ENCODE assay signal across 1 cellular context in the genomic region with DNA sequence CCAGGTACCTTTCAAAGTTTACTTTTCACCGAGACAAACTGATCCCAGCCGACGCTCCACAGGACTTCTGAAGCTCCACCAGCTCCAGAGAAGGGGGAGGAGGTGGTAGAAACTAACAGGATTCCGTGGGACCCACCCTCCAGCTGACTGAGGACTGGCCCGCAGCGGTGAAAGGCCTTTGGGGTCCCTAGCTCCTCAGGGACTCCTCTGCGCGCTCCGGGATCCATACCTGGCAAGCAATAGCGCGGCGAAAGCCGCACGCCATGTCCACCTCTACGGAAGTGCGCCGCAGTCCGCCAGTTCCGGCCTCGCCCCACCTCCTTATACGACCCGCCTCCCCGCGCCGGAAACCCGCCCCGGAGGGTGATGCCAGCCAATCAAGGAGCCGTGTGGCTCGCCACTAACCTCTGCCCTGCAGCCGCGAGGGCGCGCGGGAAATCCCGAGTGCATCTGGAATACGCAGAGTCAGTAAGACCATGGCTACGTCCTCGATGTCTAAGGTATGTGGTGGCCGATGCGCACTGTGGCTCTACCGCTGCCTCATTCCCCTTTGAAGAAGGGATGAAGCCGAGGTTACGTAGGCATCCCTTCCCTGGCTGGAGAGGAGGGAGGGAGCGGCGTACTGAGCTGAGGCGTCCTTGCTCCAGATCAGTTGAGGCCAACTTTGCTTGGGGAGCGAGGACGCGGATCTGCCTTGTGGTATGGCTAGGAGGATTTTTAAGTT.
TF ChIP-seq lines count a peak whose summit lies in the region.

A gene (plus strand): TSS at position 443 of the 724 bp plus-strand sequence. CDS start 34 bp downstream, at position 477.
A gene with protein sequence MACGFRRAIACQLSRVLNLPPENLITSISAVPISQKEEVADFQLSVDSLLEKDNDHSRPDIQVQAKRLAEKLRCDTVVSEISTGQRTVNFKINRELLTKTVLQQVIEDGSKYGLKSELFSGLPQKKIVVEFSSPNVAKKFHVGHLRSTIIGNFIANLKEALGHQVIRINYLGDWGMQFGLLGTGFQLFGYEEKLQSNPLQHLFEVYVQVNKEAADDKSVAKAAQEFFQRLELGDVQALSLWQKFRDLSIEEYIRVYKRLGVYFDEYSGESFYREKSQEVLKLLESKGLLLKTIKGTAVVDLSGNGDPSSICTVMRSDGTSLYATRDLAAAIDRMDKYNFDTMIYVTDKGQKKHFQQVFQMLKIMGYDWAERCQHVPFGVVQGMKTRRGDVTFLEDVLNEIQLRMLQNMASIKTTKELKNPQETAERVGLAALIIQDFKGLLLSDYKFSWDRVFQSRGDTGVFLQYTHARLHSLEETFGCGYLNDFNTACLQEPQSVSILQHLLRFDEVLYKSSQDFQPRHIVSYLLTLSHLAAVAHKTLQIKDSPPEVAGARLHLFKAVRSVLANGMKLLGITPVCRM (minus strand): TSS at position 295 of the 724 bp plus-strand sequence. CDS start 30 bp downstream, at position 265.

TF ChIP-seq in K562, 482 proteins besides CTCF, POLR2A, EP300 and RAD21 (continued from another document and continues in another):
- TF ChIP-seq, protein P1, sequence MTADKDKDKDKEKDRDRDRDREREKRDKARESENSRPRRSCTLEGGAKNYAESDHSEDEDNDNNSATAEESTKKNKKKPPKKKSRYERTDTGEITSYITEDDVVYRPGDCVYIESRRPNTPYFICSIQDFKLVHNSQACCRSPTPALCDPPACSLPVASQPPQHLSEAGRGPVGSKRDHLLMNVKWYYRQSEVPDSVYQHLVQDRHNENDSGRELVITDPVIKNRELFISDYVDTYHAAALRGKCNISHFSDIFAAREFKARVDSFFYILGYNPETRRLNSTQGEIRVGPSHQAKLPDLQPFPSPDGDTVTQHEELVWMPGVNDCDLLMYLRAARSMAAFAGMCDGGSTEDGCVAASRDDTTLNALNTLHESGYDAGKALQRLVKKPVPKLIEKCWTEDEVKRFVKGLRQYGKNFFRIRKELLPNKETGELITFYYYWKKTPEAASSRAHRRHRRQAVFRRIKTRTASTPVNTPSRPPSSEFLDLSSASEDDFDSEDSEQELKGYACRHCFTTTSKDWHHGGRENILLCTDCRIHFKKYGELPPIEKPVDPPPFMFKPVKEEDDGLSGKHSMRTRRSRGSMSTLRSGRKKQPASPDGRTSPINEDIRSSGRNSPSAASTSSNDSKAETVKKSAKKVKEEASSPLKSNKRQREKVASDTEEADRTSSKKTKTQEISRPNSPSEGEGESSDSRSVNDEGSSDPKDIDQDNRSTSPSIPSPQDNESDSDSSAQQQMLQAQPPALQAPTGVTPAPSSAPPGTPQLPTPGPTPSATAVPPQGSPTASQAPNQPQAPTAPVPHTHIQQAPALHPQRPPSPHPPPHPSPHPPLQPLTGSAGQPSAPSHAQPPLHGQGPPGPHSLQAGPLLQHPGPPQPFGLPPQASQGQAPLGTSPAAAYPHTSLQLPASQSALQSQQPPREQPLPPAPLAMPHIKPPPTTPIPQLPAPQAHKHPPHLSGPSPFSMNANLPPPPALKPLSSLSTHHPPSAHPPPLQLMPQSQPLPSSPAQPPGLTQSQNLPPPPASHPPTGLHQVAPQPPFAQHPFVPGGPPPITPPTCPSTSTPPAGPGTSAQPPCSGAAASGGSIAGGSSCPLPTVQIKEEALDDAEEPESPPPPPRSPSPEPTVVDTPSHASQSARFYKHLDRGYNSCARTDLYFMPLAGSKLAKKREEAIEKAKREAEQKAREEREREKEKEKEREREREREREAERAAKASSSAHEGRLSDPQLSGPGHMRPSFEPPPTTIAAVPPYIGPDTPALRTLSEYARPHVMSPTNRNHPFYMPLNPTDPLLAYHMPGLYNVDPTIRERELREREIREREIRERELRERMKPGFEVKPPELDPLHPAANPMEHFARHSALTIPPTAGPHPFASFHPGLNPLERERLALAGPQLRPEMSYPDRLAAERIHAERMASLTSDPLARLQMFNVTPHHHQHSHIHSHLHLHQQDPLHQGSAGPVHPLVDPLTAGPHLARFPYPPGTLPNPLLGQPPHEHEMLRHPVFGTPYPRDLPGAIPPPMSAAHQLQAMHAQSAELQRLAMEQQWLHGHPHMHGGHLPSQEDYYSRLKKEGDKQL (CRISPR knock-in tag; IDR thresholded peaks at IDR 0.05; ENCODE audit: borderline replicate concordance) = no peak
- TF ChIP-seq KLF1 (tag; IDR thresholded peaks at IDR 0.05) = peak; percentile 91
- TF ChIP-seq ATF1 (CRISPR knock-in tag; IDR thresholded peaks at IDR 0.05) = no peak
- peak; percentile 90 for TF ChIP-seq ATF1 (tag; IDR thresholded peaks at IDR 0.05)
- no peak for TF ChIP-seq FOXK1 (CRISPR knock-in tag; IDR thresholded peaks at IDR 0.05; ENCODE audit: borderline replicate concordance)
- TF ChIP-seq ZNF184 (CRISPR knock-in tag; IDR thresholded peaks at IDR 0.05) = no peak
- TF ChIP-seq ZNF699 (CRISPR knock-in tag; IDR thresholded peaks at IDR 0.05; ENCODE audit: insufficient replicate concordance) = no peak
- no peak for TF ChIP-seq GABPB2 (CRISPR knock-in tag; conservative IDR thresholded peaks at IDR 0.05)
- no peak for TF ChIP-seq RAD51 (IDR thresholded peaks at IDR 0.05; ENCODE audit: borderline replicate concordance, low read depth)
- no peak for TF ChIP-seq EWSR1 (IDR thresholded peaks at IDR 0.05; ENCODE audit: borderline replicate concordance, low read depth, partially characterized antibody)
- no peak for TF ChIP-seq HDAC3 (IDR thresholded peaks at IDR 0.05; ENCODE audit: borderline replicate concordance, partially characterized antibody)
- TF ChIP-seq ZNF507 (tag; conservative IDR thresholded peaks at IDR 0.05) = no peak
- TF ChIP-seq ZFPM2 (CRISPR knock-in tag; IDR thresholded peaks at IDR 0.05) = no peak
- TF ChIP-seq MCM7 (IDR thresholded peaks at IDR 0.05) = no peak
- TF ChIP-seq MTF1 (CRISPR knock-in tag; IDR thresholded peaks at IDR 0.05; ENCODE audit: borderline replicate concordance) = no peak
- no peak for TF ChIP-seq MECOM (CRISPR knock-in tag; IDR thresholded peaks at IDR 0.05)
- TF ChIP-seq, protein P2, sequence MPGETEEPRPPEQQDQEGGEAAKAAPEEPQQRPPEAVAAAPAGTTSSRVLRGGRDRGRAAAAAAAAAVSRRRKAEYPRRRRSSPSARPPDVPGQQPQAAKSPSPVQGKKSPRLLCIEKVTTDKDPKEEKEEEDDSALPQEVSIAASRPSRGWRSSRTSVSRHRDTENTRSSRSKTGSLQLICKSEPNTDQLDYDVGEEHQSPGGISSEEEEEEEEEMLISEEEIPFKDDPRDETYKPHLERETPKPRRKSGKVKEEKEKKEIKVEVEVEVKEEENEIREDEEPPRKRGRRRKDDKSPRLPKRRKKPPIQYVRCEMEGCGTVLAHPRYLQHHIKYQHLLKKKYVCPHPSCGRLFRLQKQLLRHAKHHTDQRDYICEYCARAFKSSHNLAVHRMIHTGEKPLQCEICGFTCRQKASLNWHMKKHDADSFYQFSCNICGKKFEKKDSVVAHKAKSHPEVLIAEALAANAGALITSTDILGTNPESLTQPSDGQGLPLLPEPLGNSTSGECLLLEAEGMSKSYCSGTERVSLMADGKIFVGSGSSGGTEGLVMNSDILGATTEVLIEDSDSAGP (CRISPR knock-in tag; IDR thresholded peaks at IDR 0.05) = 0 out of 2 replicates have a peak, but pooled peaks have one; percentile 52
- TF ChIP-seq, protein P3, sequence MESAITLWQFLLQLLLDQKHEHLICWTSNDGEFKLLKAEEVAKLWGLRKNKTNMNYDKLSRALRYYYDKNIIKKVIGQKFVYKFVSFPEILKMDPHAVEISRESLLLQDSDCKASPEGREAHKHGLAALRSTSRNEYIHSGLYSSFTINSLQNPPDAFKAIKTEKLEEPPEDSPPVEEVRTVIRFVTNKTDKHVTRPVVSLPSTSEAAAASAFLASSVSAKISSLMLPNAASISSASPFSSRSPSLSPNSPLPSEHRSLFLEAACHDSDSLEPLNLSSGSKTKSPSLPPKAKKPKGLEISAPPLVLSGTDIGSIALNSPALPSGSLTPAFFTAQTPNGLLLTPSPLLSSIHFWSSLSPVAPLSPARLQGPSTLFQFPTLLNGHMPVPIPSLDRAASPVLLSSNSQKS (CRISPR knock-in tag; IDR thresholded peaks at IDR 0.05) = no peak
- TF ChIP-seq KLF10 (CRISPR knock-in tag; IDR thresholded peaks at IDR 0.05) = no peak
- no peak; the same call in 1 of the 2 replicates for TF ChIP-seq ZZZ3 (IDR thresholded peaks at IDR 0.05)
- TF ChIP-seq ELF2 (CRISPR knock-in tag; IDR thresholded peaks at IDR 0.05) = peak; percentile 90
- TF ChIP-seq, protein P4, sequence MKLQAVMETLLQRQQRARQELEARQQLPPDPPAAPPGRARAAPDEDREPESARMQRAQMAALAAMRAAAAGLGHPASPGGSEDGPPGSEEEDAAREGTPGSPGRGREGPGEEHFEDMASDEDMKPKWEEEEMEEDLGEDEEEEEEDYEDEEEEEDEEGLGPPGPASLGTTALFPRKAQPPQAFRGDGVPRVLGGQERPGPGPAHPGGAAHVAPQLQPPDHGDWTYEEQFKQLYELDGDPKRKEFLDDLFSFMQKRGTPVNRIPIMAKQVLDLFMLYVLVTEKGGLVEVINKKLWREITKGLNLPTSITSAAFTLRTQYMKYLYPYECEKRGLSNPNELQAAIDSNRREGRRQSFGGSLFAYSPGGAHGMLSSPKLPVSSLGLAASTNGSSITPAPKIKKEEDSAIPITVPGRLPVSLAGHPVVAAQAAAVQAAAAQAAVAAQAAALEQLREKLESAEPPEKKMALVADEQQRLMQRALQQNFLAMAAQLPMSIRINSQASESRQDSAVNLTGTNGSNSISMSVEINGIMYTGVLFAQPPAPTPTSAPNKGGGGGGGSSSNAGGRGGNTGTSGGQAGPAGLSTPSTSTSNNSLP (IDR thresholded peaks at IDR 0.05; ENCODE audit: borderline replicate concordance, low read depth, low read length) = no peak
- TF ChIP-seq, protein P5, sequence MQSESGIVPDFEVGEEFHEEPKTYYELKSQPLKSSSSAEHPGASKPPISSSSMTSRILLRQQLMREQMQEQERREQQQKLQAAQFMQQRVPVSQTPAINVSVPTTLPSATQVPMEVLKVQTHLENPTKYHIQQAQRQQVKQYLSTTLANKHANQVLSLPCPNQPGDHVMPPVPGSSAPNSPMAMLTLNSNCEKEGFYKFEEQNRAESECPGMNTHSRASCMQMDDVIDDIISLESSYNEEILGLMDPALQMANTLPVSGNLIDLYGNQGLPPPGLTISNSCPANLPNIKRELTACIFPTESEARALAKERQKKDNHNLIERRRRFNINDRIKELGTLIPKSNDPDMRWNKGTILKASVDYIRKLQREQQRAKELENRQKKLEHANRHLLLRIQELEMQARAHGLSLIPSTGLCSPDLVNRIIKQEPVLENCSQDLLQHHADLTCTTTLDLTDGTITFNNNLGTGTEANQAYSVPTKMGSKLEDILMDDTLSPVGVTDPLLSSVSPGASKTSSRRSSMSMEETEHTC (IDR thresholded peaks at IDR 0.05) = no peak
- TF ChIP-seq BRD9 (IDR thresholded peaks at IDR 0.05; ENCODE audit: low read depth, partially characterized antibody) = no peak
- no peak for TF ChIP-seq SRSF1 (IDR thresholded peaks at IDR 0.05; ENCODE audit: low read depth, low read length)
- no peak for TF ChIP-seq ZNF146 (CRISPR knock-in tag; IDR thresholded peaks at IDR 0.05; ENCODE audit: unreplicated experiment)
- TF ChIP-seq NFATC3 (IDR thresholded peaks at IDR 0.05) = no peak
- no peak for TF ChIP-seq PRMT5 (CRISPR knock-in tag; IDR thresholded peaks at IDR 0.05)
- no peak for TF ChIP-seq PPARD (CRISPR knock-in tag; IDR thresholded peaks at IDR 0.05)
- TF ChIP-seq JUND (IDR thresholded peaks at IDR 0.05; ENCODE audit: borderline replicate concordance, low read depth, low read length) = no peak
- no peak for TF ChIP-seq JUND (tag; IDR thresholded peaks at IDR 0.05; ENCODE audit: borderline replicate concordance, low read depth, low read length)
- TF ChIP-seq ZNF668 (CRISPR knock-in tag; IDR thresholded peaks at IDR 0.05) = no peak
- no peak for TF ChIP-seq ZNF586 (CRISPR knock-in tag; conservative IDR thresholded peaks at IDR 0.05)
- TF ChIP-seq HMGN3 (IDR thresholded peaks at IDR 0.05; ENCODE audit: borderline replicate concordance, extremely low read depth, insufficient read length, low read depth, low read length) = peak; percentile 82
- no peak for TF ChIP-seq HIVEP1 (CRISPR knock-in tag; IDR thresholded peaks at IDR 0.05)
- peak; percentile 57 for TF ChIP-seq RBM25 (IDR thresholded peaks at IDR 0.05; ENCODE audit: low read depth, low read length, severe bottlenecking)
- TF ChIP-seq SNIP1 (IDR thresholded peaks at IDR 0.05; ENCODE audit: low read depth) = no peak
- TF ChIP-seq, protein P6, sequence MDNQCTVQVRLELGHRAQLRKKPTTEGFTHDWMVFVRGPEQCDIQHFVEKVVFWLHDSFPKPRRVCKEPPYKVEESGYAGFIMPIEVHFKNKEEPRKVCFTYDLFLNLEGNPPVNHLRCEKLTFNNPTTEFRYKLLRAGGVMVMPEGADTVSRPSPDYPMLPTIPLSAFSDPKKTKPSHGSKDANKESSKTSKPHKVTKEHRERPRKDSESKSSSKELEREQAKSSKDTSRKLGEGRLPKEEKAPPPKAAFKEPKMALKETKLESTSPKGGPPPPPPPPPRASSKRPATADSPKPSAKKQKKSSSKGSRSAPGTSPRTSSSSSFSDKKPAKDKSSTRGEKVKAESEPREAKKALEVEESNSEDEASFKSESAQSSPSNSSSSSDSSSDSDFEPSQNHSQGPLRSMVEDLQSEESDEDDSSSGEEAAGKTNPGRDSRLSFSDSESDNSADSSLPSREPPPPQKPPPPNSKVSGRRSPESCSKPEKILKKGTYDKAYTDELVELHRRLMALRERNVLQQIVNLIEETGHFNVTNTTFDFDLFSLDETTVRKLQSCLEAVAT (IDR thresholded peaks at IDR 0.05) = no peak
- peak; percentile 93 for TF ChIP-seq TAF1 (IDR thresholded peaks at IDR 0.05; ENCODE audit: control insufficient read depth, extremely low read depth, insufficient read depth, low read length, severe bottlenecking)
- no peak for TF ChIP-seq STAG1 (CRISPR knock-in tag; IDR thresholded peaks at IDR 0.05; ENCODE audit: borderline replicate concordance)
- TF ChIP-seq KDM2B (CRISPR knock-in tag; IDR thresholded peaks at IDR 0.05) = 0 out of 2 replicates have a peak, but pooled peaks have one; percentile 29
- TF ChIP-seq ZNF830 (CRISPR knock-in tag; IDR thresholded peaks at IDR 0.05) = no peak
- TF ChIP-seq WHSC1 (IDR thresholded peaks at IDR 0.05; ENCODE audit: low read length) = no peak
- TF ChIP-seq TCF3 (CRISPR knock-in tag; IDR thresholded peaks at IDR 0.05) = no peak
- TF ChIP-seq, protein P7, sequence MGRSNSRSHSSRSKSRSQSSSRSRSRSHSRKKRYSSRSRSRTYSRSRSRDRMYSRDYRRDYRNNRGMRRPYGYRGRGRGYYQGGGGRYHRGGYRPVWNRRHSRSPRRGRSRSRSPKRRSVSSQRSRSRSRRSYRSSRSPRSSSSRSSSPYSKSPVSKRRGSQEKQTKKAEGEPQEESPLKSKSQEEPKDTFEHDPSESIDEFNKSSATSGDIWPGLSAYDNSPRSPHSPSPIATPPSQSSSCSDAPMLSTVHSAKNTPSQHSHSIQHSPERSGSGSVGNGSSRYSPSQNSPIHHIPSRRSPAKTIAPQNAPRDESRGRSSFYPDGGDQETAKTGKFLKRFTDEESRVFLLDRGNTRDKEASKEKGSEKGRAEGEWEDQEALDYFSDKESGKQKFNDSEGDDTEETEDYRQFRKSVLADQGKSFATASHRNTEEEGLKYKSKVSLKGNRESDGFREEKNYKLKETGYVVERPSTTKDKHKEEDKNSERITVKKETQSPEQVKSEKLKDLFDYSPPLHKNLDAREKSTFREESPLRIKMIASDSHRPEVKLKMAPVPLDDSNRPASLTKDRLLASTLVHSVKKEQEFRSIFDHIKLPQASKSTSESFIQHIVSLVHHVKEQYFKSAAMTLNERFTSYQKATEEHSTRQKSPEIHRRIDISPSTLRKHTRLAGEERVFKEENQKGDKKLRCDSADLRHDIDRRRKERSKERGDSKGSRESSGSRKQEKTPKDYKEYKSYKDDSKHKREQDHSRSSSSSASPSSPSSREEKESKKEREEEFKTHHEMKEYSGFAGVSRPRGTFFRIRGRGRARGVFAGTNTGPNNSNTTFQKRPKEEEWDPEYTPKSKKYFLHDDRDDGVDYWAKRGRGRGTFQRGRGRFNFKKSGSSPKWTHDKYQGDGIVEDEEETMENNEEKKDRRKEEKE (IDR thresholded peaks at IDR 0.05; ENCODE audit: borderline replicate concordance in 1 of 2, control insufficient read depth in 1 of 2, low read depth in 2 of 2, low read length in 1 of 2) = no peak
- TF ChIP-seq SMAD1 (IDR thresholded peaks at IDR 0.05; ENCODE audit: low read depth, low read length, partially characterized antibody) = no peak
